Comparison of ENCODE assay signal across 9 cellular contexts in the genomic region with DNA sequence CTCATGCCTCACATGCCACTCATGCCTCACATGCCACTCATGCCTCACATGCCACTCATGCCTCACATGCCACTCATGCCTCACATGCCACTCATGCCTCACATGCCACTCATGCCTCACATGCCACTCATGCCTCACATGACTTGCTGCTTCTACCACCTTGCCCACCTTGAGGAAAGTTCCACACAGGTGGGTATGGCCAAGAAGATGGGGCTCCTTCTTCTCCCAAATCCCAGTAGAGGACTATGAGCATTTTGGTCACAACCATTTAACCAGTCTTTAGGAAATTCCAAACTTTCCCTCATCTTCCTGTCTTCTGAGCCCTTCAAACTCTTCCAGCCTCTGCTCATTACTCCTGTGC. TPM values are rescaled to one million over a fixed set of nuclear protein-coding genes. Genes with fewer than 3 reads are reported as not detected.
DNase-seq lines count a peak whose midpoint lies in the region; ATAC-seq and TF ChIP-seq lines count a peak whose summit lies in the region.
"Not testable (repeated sequence)": the region's sequence is repeated elsewhere in the genome, so short reads cannot be mapped to it uniquely, and the experiment has no call there.
"Had no signal": no experiment of that assay in that cellular context is flagged by ENCODE, and none has a peak within 500 bp of the region (broad histone marks: within the 10 kb centered on the region; RNA-seq: fewer than 3 reads in every experiment).

No MANE protein-coding gene starts in this region.

- H3K4ac ChIP-seq in H9 (ENCODE audit: low read depth, low read length), result not testable (repeated sequence)

- H4K8ac ChIP-seq in H9 (replicated peaks; ENCODE audit: insufficient read length, low read depth, low read length), result not testable (repeated sequence)

- H3K27ac ChIP-seq in H9 (ENCODE audit: insufficient read length, low read depth, low read length), result peak overlapping the region; percentile 94
- H3K27ac ChIP-seq in PC-9, result peak overlapping the region; percentile 67
- H3K27ac ChIP-seq in fibroblast of lung (ENCODE audit: insufficient read depth, low read length), result peak overlapping the region; percentile 54

- not testable (repeated sequence) for TF ChIP-seq CTCF in AG10803 (conservative IDR thresholded peaks at IDR 0.05; ENCODE audit: low read length); H9 (conservative IDR thresholded peaks at IDR 0.05); PC-9 (conservative IDR thresholded peaks at IDR 0.05); MCF 10A (IDR thresholded peaks at IDR 0.05; ENCODE audit: unreplicated experiment); fibroblast of lung (conservative IDR thresholded peaks at IDR 0.05 in 1 of 2, IDR thresholded peaks at IDR 0.05 in 1 of 2; ENCODE audit: low read depth in 1 of 2, low read length in 2 of 2); osteocyte (IDR thresholded peaks at IDR 0.05)

- ATAC-seq in activated T-helper 17 cell treated with anti-CD3 and anti-CD28 coated beads, Interleukin-2, amount 50 U/mL, for 72 hours (replicated peaks), result not testable (repeated sequence)

- not testable (repeated sequence) for H3K9me2 ChIP-seq in PC-9 (ENCODE audit: insufficient read depth)

- H2BK120ac ChIP-seq in H9 (ENCODE audit: low read depth, low read length, poor library complexity, severe bottlenecking), result not testable (repeated sequence)

- not testable (repeated sequence) for H3K23ac ChIP-seq in H9 (ENCODE audit: insufficient read length, low read depth, low read length)

- H2BK20ac ChIP-seq in H9 (ENCODE audit: low read depth, low read length, poor library complexity, severe bottlenecking), result not testable (repeated sequence)

- H2BK12ac ChIP-seq in H9 (ENCODE audit: insufficient read length, low read depth, low read length), result not testable (repeated sequence)

- H2BK5ac ChIP-seq in H9 (ENCODE audit: insufficient read length, low read length), result not testable (repeated sequence)

- not testable (repeated sequence) for H3K14ac ChIP-seq in H9 (ENCODE audit: insufficient read depth, low read length)

- not testable (repeated sequence) for H3K18ac ChIP-seq in H9 (ENCODE audit: insufficient read length, low read depth, low read length)

- H3K27me3 Mint-ChIP-seq in H9 (ENCODE audit: low read depth); activated T-helper 17 cell treated with anti-CD3 and anti-CD28 coated beads, Interleukin-2, amount 50 U/mL, for 72 hours; MCF 10A (ENCODE audit: insufficient read depth, unreplicated experiment); osteocyte (ENCODE audit: unreplicated experiment): not testable (repeated sequence)

- not testable (repeated sequence) for H4K5ac ChIP-seq in H9 (ENCODE audit: insufficient read length, low read depth, low read length)

- CTCF ChIA-PET in PC-9 (lab: Charles Lee); MCF 10A (lab: Yijun Ruan, JAX): not testable (repeated sequence)

- not testable (repeated sequence) for H4K20me1 ChIP-seq in H9 (ENCODE audit: control insufficient read depth, insufficient read depth, insufficient read length); PC-9 (ENCODE audit: insufficient read depth); fibroblast of lung (ENCODE audit: control insufficient read depth, extremely low read depth, insufficient read depth, low read length)

- not testable (repeated sequence) for H3K27me3 ChIP-seq in H9 (ENCODE audit: insufficient read depth, low read length); PC-9 (ENCODE audit: insufficient read depth, low read depth); fibroblast of lung (ENCODE audit: control insufficient read depth, insufficient read depth, low read length)

- not testable (repeated sequence) for H3K9ac ChIP-seq in H9 (ENCODE audit: extremely low read depth, insufficient read length, low read length); fibroblast of lung (ENCODE audit: insufficient read depth, low read length)

- peaks cover 31% of the 10 kb centered on the region for H3F3A ChIP-seq in PC-9 (ENCODE audit: insufficient read depth, low read depth)

- peaks cover 2 to 32% (median 26%) of the 10 kb centered on the region in 3 experiments; a peak in 6 of 7 replicates for H3K36me3 Mint-ChIP-seq in H9 (ENCODE audit: insufficient read depth in 1 of 3, low read depth in 3 of 3)
- H3K36me3 Mint-ChIP-seq in activated T-helper 17 cell treated with anti-CD3 and anti-CD28 coated beads, Interleukin-2, amount 50 U/mL, for 72 hours (ENCODE audit: low read depth), result peaks cover 30% of the 10 kb centered on the region
- peaks cover 18% of the 10 kb centered on the region for H3K36me3 Mint-ChIP-seq in MCF 10A (ENCODE audit: insufficient read depth, unreplicated experiment)
- H3K36me3 Mint-ChIP-seq in osteocyte (ENCODE audit: unreplicated experiment), result peaks cover 18% of the 10 kb centered on the region

- peaks cover 6 to 18% of the 10 kb centered on the region in 2 experiments; a peak in 3 of 4 replicates for H3K4me1 Mint-ChIP-seq in H9
- H3K4me1 Mint-ChIP-seq in activated T-helper 17 cell treated with anti-CD3 and anti-CD28 coated beads, Interleukin-2, amount 50 U/mL, for 72 hours, result peaks cover 12% of the 10 kb centered on the region
- peaks cover 12% of the 10 kb centered on the region for H3K4me1 Mint-ChIP-seq in MCF 10A (ENCODE audit: insufficient read depth, unreplicated experiment)
- peaks cover 41% of the 10 kb centered on the region for H3K4me1 Mint-ChIP-seq in osteocyte (ENCODE audit: unreplicated experiment)

- H3K79me2 ChIP-seq in H9 (ENCODE audit: insufficient read depth, low read length); PC-9 (ENCODE audit: low read depth); fibroblast of lung (ENCODE audit: control insufficient read depth, insufficient read depth, low read length): not testable (repeated sequence)

- not testable (repeated sequence) for H3K56ac ChIP-seq in H9 (ENCODE audit: insufficient read length, low read depth, low read length)

- H3K9me3 Mint-ChIP-seq in H9 (peaks cover 2 to 17% of the 10 kb centered on the region in 2 experiments; a peak in 3 of 5 replicates), MCF 10A (ENCODE audit: unreplicated experiment) (peaks cover 14% of the 10 kb centered on the region)
- H3K9me3 Mint-ChIP-seq in activated T-helper 17 cell treated with anti-CD3 and anti-CD28 coated beads, Interleukin-2, amount 50 U/mL, for 72 hours; osteocyte (ENCODE audit: unreplicated experiment): not testable (repeated sequence)

- H3K4me3 ChIP-seq in AG10803 (ENCODE audit: low read length); PC-9; fibroblast of lung (replicated peaks in 1 of 4; ENCODE audit: control extremely low read depth in 1 of 4, insufficient read depth in 1 of 4, low read depth in 3 of 4, low read length in 4 of 4): not testable (repeated sequence)

- H3K4me1 ChIP-seq in H9 (ENCODE audit: insufficient read depth, low read length); fibroblast of lung (ENCODE audit: control insufficient read depth, extremely low read depth, insufficient read depth, low read length): not testable (repeated sequence)
- H3K4me1 ChIP-seq in PC-9 (replicated peaks; ENCODE audit: insufficient read depth), result peaks cover 49% of the 10 kb centered on the region

- not testable (repeated sequence) for H3K4me3 Mint-ChIP-seq in H9; activated T-helper 17 cell treated with anti-CD3 and anti-CD28 coated beads, Interleukin-2, amount 50 U/mL, for 72 hours; MCF 10A (ENCODE audit: unreplicated experiment); osteocyte (ENCODE audit: unreplicated experiment)

- not testable (repeated sequence) for H3K9me3 ChIP-seq in H9 (ENCODE audit: control insufficient read depth, low read depth, low read length); PC-9 (ENCODE audit: insufficient read depth, low read depth); fibroblast of lung (ENCODE audit: control insufficient read depth, insufficient read depth, low read depth, low read length)

- intact Hi-C loops in PC-9 (cut with micrococcal nuclease; ENCODE audit: unreplicated experiment); MCF 10A (cut with micrococcal nuclease): not testable (repeated sequence)

- not testable (repeated sequence) for H2AFZ ChIP-seq in H9 (ENCODE audit: low read length); PC-9; fibroblast of lung (ENCODE audit: low read length)

- not testable (repeated sequence) for BruUV-seq in PC-9 (replicated peaks; lab: Mats Ljungman, UMichigan); MCF 10A (replicated peaks; lab: Mats Ljungman, UMichigan)

- not testable (repeated sequence) for H3K4me2 ChIP-seq in H9 (ENCODE audit: insufficient read depth, insufficient read length, low read length); PC-9; fibroblast of lung (ENCODE audit: extremely low read depth, insufficient read depth, low read length)

- H3K79me1 ChIP-seq in H9 (ENCODE audit: insufficient read depth, low read depth, low read length, poor library complexity, severe bottlenecking), result not testable (repeated sequence)

- H3K27ac Mint-ChIP-seq in H9 (peak overlapping the region; percentile 5 to 92 (median 91); a peak in 5 of 7 replicates), MCF 10A (ENCODE audit: low read depth, unreplicated experiment) (peak overlapping the region; percentile 67), osteocyte (ENCODE audit: unreplicated experiment) (peak overlapping the region; percentile 5)
- peak overlapping the region; percentile 82 for H3K27ac Mint-ChIP-seq in activated T-helper 17 cell treated with anti-CD3 and anti-CD28 coated beads, Interleukin-2, amount 50 U/mL, for 72 hours

- not testable (repeated sequence) for H3K23me2 ChIP-seq in H9 (ENCODE audit: insufficient read length, low read depth, low read length, poor library complexity, severe bottlenecking)

- peak; percentile 38 for DNase-seq in AG10803 (ENCODE audit: low read depth)
- DNase-seq in H9; MCF 10A (ENCODE audit: unreplicated experiment); fibroblast of lung (ENCODE audit: low read depth in 2 of 2); osteocyte (ENCODE audit: extremely low spot score, unreplicated experiment): not testable (repeated sequence)
- DNase-seq in PC-9, result peak; percentile 56 to 65

- not testable (repeated sequence) for H2BK15ac ChIP-seq in H9 (ENCODE audit: low read depth, low read length)

- not testable (repeated sequence) for H3T11ph ChIP-seq in H9 (ENCODE audit: low read length)

- not testable (repeated sequence) for H2AK5ac ChIP-seq in H9 (ENCODE audit: insufficient read length, low read length)

- POLR2A ChIA-PET in PC-9 (lab: Charles Lee; ENCODE audit: unreplicated experiment), result not testable (repeated sequence)
- POLR2A ChIA-PET in MCF 10A (lab: Yijun Ruan, JAX), result interaction anchor here (2.9 to 10.2 kb wide), 2 partner anchors 7 to 12 kb away, joined by 11 to 158 read pairs; partner anchors contain the start of gene SNAPC1

- not testable (repeated sequence) for H4K91ac ChIP-seq in H9 (ENCODE audit: insufficient read length, low read depth, low read length)

- H3K36me3 ChIP-seq in PC-9 (ENCODE audit: low read depth); fibroblast of lung (ENCODE audit: control insufficient read depth, insufficient read depth, low read length): not testable (repeated sequence)

RNA-seq across cellular contexts. Expression of gene SNAPC1, which starts 6.9 kb away (rescaled TPM):
- total RNA-seq in H9 (2021) (6.8 and 7.1 TPM in 2 replicates), PC-9 (2021) (17.9 and 18.0 TPM in 2 replicates), MCF 10A (2022) (18.4 and 21.0 TPM in 2 replicates), fibroblast of lung (19.8 and 29.6 TPM in 2 replicates), osteocyte (8.9 and 9.1 TPM in 2 replicates)
- total RNA-seq in activated T-helper 17 cell treated with anti-CD3 and anti-CD28 coated beads, Interleukin-2, amount 50 U/mL, for 72 hours, result 10 to 100 TPM; 11.5 to 13.6 TPM
- 16.9 and 23.4 TPM in 2 replicates for polyA plus RNA-seq in fibroblast of lung
- 10.1 and 13.8 TPM in 2 replicates for polyA plus RNA-seq in fibroblast of lung (2012)
- 0.86 TPM in 1 of 2 replicates, not detected in the other for polyA minus RNA-seq in fibroblast of lung (ENCODE audit: low replicate concordance)

RNA-seq across cellular contexts. Expression of gene SYT16, which starts 57.1 kb away (rescaled TPM):
- 0.97 and 1.7 TPM in 2 replicates for total RNA-seq in H9 (2021)
- total RNA-seq in PC-9 (2021), result 5.1 and 10.8 TPM in 2 replicates
- total RNA-seq in activated T-helper 17 cell treated with anti-CD3 and anti-CD28 coated beads, Interleukin-2, amount 50 U/mL, for 72 hours, result not detected
- total RNA-seq in MCF 10A (2022), result 0.25 TPM in 1 of 2 replicates, not detected in the other
- total RNA-seq in fibroblast of lung, result 0.26 and 1.2 TPM in 2 replicates
- 0.19 and 0.61 TPM in 2 replicates for polyA plus RNA-seq in fibroblast of lung
- polyA plus RNA-seq in fibroblast of lung (2012), result 0.29 and 0.30 TPM in 2 replicates
- 0.44 TPM in 1 of 2 replicates, not detected in the other for polyA minus RNA-seq in fibroblast of lung (ENCODE audit: low replicate concordance)
- 0.78 and 0.86 TPM in 2 replicates for total RNA-seq in osteocyte
- polyA plus RNA-seq: CD14-positive monocyte, K562 had no signal

Comparison
In these comparisons a context has a peak if more than half of its experiments do, and no peak if none do; other contexts are left out.
1. H3K27ac Mint-ChIP-seq: peak in every context shown above with its lines; median percentile 91 in H9; 82 in activated T-helper 17 cell treated with anti-CD3 and anti-CD28 coated beads, Interleukin-2, amount 50 U/mL, for 72 hours; 67 in MCF 10A; 5 in osteocyte.